ENCODE assay signal across 1 cellular context in the genomic region with DNA sequence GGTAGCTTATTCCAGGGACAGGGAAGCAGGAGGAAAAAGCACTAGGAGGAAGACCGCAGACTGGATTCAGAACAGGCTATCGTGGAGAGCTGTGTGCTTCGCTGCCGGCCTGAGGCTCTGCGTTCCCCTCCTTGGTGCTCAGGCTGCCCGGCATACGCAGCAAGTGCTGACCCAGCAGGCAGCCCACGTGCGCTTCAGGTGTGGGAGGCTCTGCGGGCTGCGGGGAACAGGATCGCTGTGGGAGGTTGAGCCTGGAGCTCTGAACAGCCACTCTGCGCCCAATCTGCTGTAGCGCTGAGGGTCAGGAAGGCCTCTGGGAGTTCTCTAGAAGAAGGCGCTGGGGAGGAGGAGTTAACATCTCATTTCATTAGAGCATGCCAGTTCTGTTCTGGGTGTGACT.
TF ChIP-seq lines count a peak whose summit lies in the region.

No MANE protein-coding gene starts in this region.

TF ChIP-seq in GM23338, 12 proteins besides CTCF, POLR2A, EP300 and RAD21 (continued from another document):
- no peak for TF ChIP-seq ZNF462 (CRISPR knock-in tag; IDR thresholded peaks at IDR 0.05)
- TF ChIP-seq EZH2 (IDR thresholded peaks at IDR 0.05; ENCODE audit: low read depth, unreplicated experiment): no peak
- TF ChIP-seq POLR2AphosphoS5 (IDR thresholded peaks at IDR 0.05; ENCODE audit: low read depth): no peak
- TF ChIP-seq ZNF114 (CRISPR knock-in tag; IDR thresholded peaks at IDR 0.05): no peak
- no peak for TF ChIP-seq ZNF331 (CRISPR knock-in tag; IDR thresholded peaks at IDR 0.05; ENCODE audit: low read depth)
- TF ChIP-seq STAT1 (IDR thresholded peaks at IDR 0.05; ENCODE audit: unreplicated experiment): no peak
- TF ChIP-seq, protein P1, sequence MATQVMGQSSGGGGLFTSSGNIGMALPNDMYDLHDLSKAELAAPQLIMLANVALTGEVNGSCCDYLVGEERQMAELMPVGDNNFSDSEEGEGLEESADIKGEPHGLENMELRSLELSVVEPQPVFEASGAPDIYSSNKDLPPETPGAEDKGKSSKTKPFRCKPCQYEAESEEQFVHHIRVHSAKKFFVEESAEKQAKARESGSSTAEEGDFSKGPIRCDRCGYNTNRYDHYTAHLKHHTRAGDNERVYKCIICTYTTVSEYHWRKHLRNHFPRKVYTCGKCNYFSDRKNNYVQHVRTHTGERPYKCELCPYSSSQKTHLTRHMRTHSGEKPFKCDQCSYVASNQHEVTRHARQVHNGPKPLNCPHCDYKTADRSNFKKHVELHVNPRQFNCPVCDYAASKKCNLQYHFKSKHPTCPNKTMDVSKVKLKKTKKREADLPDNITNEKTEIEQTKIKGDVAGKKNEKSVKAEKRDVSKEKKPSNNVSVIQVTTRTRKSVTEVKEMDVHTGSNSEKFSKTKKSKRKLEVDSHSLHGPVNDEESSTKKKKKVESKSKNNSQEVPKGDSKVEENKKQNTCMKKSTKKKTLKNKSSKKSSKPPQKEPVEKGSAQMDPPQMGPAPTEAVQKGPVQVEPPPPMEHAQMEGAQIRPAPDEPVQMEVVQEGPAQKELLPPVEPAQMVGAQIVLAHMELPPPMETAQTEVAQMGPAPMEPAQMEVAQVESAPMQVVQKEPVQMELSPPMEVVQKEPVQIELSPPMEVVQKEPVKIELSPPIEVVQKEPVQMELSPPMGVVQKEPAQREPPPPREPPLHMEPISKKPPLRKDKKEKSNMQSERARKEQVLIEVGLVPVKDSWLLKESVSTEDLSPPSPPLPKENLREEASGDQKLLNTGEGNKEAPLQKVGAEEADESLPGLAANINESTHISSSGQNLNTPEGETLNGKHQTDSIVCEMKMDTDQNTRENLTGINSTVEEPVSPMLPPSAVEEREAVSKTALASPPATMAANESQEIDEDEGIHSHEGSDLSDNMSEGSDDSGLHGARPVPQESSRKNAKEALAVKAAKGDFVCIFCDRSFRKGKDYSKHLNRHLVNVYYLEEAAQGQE (IDR thresholded peaks at IDR 0.05; ENCODE audit: unreplicated experiment): no peak
- no peak for TF ChIP-seq EZH2phosphoT487 (IDR thresholded peaks at IDR 0.05; ENCODE audit: unreplicated experiment)
- no peak for TF ChIP-seq NANOG (IDR thresholded peaks at IDR 0.05; ENCODE audit: borderline replicate concordance)
- no peak for TF ChIP-seq ETS1 (IDR thresholded peaks at IDR 0.05)
- TF ChIP-seq CREB1 (CRISPR knock-in tag; IDR thresholded peaks at IDR 0.05; ENCODE audit: low read depth): no peak
TF ChIP-seq in GM23338: peak in this region for 0.
